Comparison of ENCODE assay signal across 7 cellular contexts in the genomic region with DNA sequence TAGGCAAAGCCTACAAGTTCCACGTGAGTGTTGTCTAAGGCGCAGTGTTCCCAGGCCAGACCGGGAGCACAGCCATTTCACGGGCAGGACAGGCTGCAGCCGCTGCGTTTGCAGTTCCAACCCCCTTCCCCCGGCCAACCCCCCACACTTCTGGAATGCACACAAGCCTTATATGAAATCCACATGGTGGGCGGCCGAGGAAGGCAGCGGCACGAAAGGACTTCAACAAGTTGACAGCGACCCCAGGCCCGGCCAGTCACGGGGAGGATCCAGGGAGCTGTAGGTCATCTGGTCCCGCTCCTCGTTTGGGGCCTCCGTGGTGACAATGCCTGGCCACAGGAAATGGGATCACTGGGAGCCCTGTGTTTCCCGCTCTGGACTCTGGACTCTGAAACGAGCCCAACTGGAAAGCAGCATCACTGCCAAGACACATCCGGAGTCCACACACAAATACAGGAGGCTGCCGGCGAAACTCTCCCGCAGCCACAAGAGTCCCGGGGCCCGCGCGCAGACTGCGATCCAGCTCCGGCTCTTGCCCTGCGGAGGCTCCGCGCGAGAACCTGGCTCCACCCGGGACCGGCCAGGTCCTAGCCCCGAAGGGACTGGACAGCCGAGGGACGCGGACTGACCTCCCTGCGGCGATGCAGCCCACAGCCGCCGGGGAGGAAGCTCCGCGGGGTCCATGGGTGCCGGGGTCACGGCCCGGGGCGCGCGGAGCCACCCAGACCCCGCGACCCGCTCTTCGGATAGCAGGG. TPM values are rescaled to one million over a fixed set of nuclear protein-coding genes. Genes with fewer than 3 reads are reported as not detected.
DNase-seq lines count a peak whose midpoint lies in the region; ATAC-seq and TF ChIP-seq lines count a peak whose summit lies in the region.

No MANE protein-coding gene starts in this region.

- TF ChIP-seq EP300 in ovary (IDR thresholded peaks at IDR 0.05) = no peak

- TF ChIP-seq CTCF in GM12875 (IDR thresholded peaks at IDR 0.05; ENCODE audit: borderline replicate concordance, insufficient read depth, low read depth, low read length) = no peak
- no peak for TF ChIP-seq CTCF in heart left ventricle (IDR thresholded peaks at IDR 0.05)
- TF ChIP-seq CTCF in ovary (IDR thresholded peaks at IDR 0.05) = no peak

- no peaks in the 10 kb centered on the region for H3K9me3 Mint-ChIP-seq in activated naive CD8-positive, alpha-beta T cell (ENCODE audit: low read depth)

- WGBS in heart left ventricle, 4 donors = 1 to 4% (median 1%) methylated on average over 32 to 55 of the region's 55 CpGs
- 1% methylated on average over 39 to 55 of the region's 55 CpGs for WGBS in ovary, 3 donors

- H3K4me1 ChIP-seq in heart left ventricle (peaks cover 0 to 76% (median 59%) of the 10 kb centered on the region in 12 donors), ovary (ENCODE audit: insufficient read depth) (peaks cover 11% of the 10 kb centered on the region)

- H3K4me3 ChIP-seq in GM12875 (ENCODE audit: low read depth, low read length) (peak overlapping the region; percentile 86), heart left ventricle (peak overlapping the region; percentile 71 to 98 (median 89)), ovary (peak overlapping the region; percentile 83)

- peak; percentile 4 to 23 (median 18) for ATAC-seq in heart left ventricle

- peaks cover 16% of the 10 kb centered on the region for H3K27me3 Mint-ChIP-seq in activated naive CD8-positive, alpha-beta T cell

- TF ChIP-seq POLR2A in heart left ventricle (IDR thresholded peaks at IDR 0.05) = no peak
- TF ChIP-seq POLR2A in ovary (IDR thresholded peaks at IDR 0.05) = peak; percentile 27

- H3K36me3 ChIP-seq in heart left ventricle (peaks cover 0 to 25% (median 16%) of the 10 kb centered on the region in 9 donors), ovary (no peaks in the 10 kb centered on the region)

- peak overlapping the region; percentile 93 to 100 (median 97) for H3K27ac ChIP-seq in heart left ventricle
- peak overlapping the region; percentile 80 to 96 for H3K27ac ChIP-seq in ovary

- H3K27me3 ChIP-seq in heart left ventricle (peaks cover 0 to 16% (median 0%) of the 10 kb centered on the region in 9 donors), ovary (no peaks in the 10 kb centered on the region)

- peak overlapping the region; percentile 60 for H3K4me3 Mint-ChIP-seq in activated naive CD8-positive, alpha-beta T cell

- DNase-seq in HT1080 (ENCODE audit: low read depth) (peak; percentile 63), heart left ventricle (peak; percentile 69 to 83 (median 72)), ovary (peak; percentile 70 to 85 (median 74)), pons (ENCODE audit: low spot score) (no peak)
- no peak for DNase-seq in effector CD4-positive, alpha-beta T cell

- no peaks in the 10 kb centered on the region for H3K9me3 ChIP-seq in heart left ventricle
- H3K9me3 ChIP-seq in ovary = no peaks in the 10 kb centered on the region

- intact Hi-C loops in heart left ventricle (cut with DNase I) (loop anchor here in 4 of 10 donors (5.0 to 10.0 kb wide), 5 partner anchors 47 to 559 kb away; partner anchors contain the start of genes B3GALNT2 (in 1 of the 4) and LYST (in 1 of the 4)), ovary (cut with DNase I) (loop anchor here in 2 of 4 donors (2.0 to 10.0 kb wide), 3 partner anchors 45 to 199 kb away; partner anchors contain the start of gene LYST (in 1 of the 2))

- H3K27ac Mint-ChIP-seq in activated naive CD8-positive, alpha-beta T cell = no peak overlapping the region

- H3K4me1 Mint-ChIP-seq in activated naive CD8-positive, alpha-beta T cell (ENCODE audit: low read depth) = peaks cover 25% of the 10 kb centered on the region

- no peaks in the 10 kb centered on the region for H3K36me3 Mint-ChIP-seq in activated naive CD8-positive, alpha-beta T cell

RNA-seq across cellular contexts. Expression of gene NID1, which starts 0.8 kb away (rescaled TPM):
- 15.7 and 17.5 TPM in 2 replicates for total RNA-seq in HT1080 (2014; rRNA removed; shearing (Covaris generic))
- polyA plus RNA-seq in HT1080 (2015; cell fraction: cytosol; rRNA removed) = 23.6 and 31.8 TPM in 2 replicates
- 118 and 137 TPM in 2 replicates for polyA plus RNA-seq in HT1080 (2015; cell fraction: nucleus; rRNA removed)
- 100 to 1,000 TPM in 2 of 9 donors, 10 to 100 TPM in 7; 33.3 to 157 (median 61.7) TPM for total RNA-seq in heart left ventricle
- 10 to 100 TPM; 19.4 to 89.6 TPM for polyA plus RNA-seq in heart left ventricle
- total RNA-seq in ovary = 100 to 1,000 TPM in 3 of 7 donors, 10 to 100 TPM in 4; 59.2 to 141 (median 72.0) TPM
- polyA plus RNA-seq in ovary = 100 to 1,000 TPM in 1 of 2 donors, 10 to 100 TPM in 1; 76.4 to 147 TPM

Comparison
In these comparisons a context has a peak if more than half of its experiments do, and no peak if none do; other contexts are left out.
1. DNase-seq: peak in HT1080 (single experiment), heart left ventricle (5 of 5) and ovary (5 of 5); none in pons (single experiment) and effector CD4-positive, alpha-beta T cell (single experiment).
2. Peak in every context shown above with its lines, with median percentiles within 50 percentile points of each other: H3K4me3 ChIP-seq.